ENCODE assay signal across 23 cellular contexts in the genomic region with DNA sequence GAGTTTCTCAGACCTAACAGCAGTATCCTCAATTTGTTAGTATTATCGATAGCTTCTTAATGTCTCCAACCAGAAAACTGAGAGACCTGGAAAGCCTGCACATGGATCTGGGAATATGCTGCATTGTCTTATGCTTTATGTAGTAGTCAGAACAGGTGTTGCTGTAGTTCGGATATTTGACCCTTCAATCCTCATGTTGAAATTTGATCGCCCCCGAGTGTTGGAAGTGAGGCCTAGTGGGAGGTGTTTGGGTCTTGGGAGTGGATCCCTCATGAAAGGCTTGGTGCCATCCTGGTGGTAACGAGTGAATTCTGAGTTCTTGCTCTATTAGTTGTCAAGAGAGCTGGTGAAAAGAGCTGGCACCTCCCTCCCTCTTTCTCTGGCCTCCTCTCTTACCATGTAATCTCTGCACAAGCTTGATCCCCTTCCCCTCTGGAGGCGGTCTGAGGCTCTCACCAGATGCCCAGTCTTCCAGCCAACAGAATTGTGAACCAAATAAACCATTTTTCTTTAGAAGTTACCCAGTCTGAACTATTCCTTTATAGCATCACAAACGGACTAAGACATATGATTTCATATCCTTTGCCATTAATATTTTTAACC.
"Had no signal": no experiment of that assay in that cellular context is flagged by ENCODE, and none has a peak within 500 bp of the region (broad histone marks: within the 10 kb centered on the region; RNA-seq: fewer than 3 reads in every experiment).

No MANE protein-coding gene starts in this region.

- H3K9me3 Mint-ChIP-seq: dendritic cell treated with granulocyte-macrophage colony-stimulating factor and Interleukin-4, amounts not matched to agents 40 ng/mL and 50 ng/mL, for 4 days; neural progenitor cell; stimulated activated memory B cell treated with anti-CD40 and anti-IgM and Interleukin-4, amounts not matched to agents 10 μg/mL and 1 μg/mL and 100 μg/mL, for 72 hours had no signal

- ATAC-seq: activated CD4-positive, CD25-positive, alpha-beta regulatory T cell treated with anti-CD3 and anti-CD28 coated beads, Interleukin-2, amount 50 U/mL, for 24 hours; activated CD8-positive, alpha-beta T cell treated with anti-CD3 and anti-CD28 coated beads, Interleukin-2, amount 10 ng/mL, durations not matched to agents 7 days and 5 days; heart left ventricle; left cardiac atrium; mucosa of descending colon; naive thymus-derived CD4-positive, alpha-beta T cell; stimulated activated memory B cell treated with anti-CD40 and anti-IgM and Interleukin-4, amounts not matched to agents 10 μg/mL and 1 μg/mL and 100 μg/mL, for 72 hours had no signal

- H3K27ac Mint-ChIP-seq: activated CD4-positive, alpha-beta T cell treated with anti-CD3 and anti-CD28 coated beads, Interleukin-2, amount 10 ng/mL, durations not matched to agents 7 days and 5 days; activated CD8-positive, alpha-beta T cell treated with anti-CD3 and anti-CD28 coated beads, Interleukin-2, amount 10 ng/mL, durations not matched to agents 7 days and 5 days; activated naive CD4-positive, alpha-beta T cell treated with anti-CD3 and anti-CD28 coated beads, Interleukin-2, amount 50 U/mL, for 24 hours; dendritic cell treated with granulocyte-macrophage colony-stimulating factor and Interleukin-4, amounts not matched to agents 40 ng/mL and 50 ng/mL, for 4 days; neural progenitor cell; stimulated activated memory B cell treated with anti-CD40 and anti-IgM and Interleukin-4, amounts not matched to agents 10 μg/mL and 1 μg/mL and 100 μg/mL, for 72 hours had no signal

- DNase-seq: activated CD4-positive, alpha-beta T cell treated with anti-CD3 and anti-CD28 coated beads, Interleukin-2, amount 10 ng/mL, durations not matched to agents 7 days and 5 days; activated CD8-positive, alpha-beta T cell treated with anti-CD3 and anti-CD28 coated beads, Interleukin-2, amount 10 ng/mL, durations not matched to agents 7 days and 5 days; activated gamma-delta T cell treated with Interleukin-2 at 50 U/mL for 16 hours; activated T-cell treated with anti-CD3 and anti-CD28 coated beads, Interleukin-2, amount 50 U/mL, for 1 hour; brain microvascular endothelial cell; caudate nucleus; effector CD4-positive, alpha-beta T cell; heart left ventricle; islet precursor cell; left cardiac atrium; mesenchymal stem cell; mucosa of descending colon; naive thymus-derived CD4-positive, alpha-beta T cell; retina; sigmoid colon; stimulated activated CD4-positive, alpha-beta T cell treated with anti-CD3 and anti-CD28 coated beads, Interleukin-15, amount 100 ng/mL, for 24 hours; transverse colon; uterus had no signal

- H3K4me3 Mint-ChIP-seq: activated CD4-positive, alpha-beta T cell treated with anti-CD3 and anti-CD28 coated beads, Interleukin-2, amount 10 ng/mL, durations not matched to agents 7 days and 5 days; activated CD8-positive, alpha-beta T cell treated with anti-CD3 and anti-CD28 coated beads, Interleukin-2, amount 10 ng/mL, durations not matched to agents 7 days and 5 days; activated naive CD4-positive, alpha-beta T cell treated with anti-CD3 and anti-CD28 coated beads, Interleukin-2, amount 50 U/mL, for 24 hours; dendritic cell treated with granulocyte-macrophage colony-stimulating factor and Interleukin-4, amounts not matched to agents 40 ng/mL and 50 ng/mL, for 4 days; naive thymus-derived CD4-positive, alpha-beta T cell; neural progenitor cell; stimulated activated memory B cell treated with anti-CD40 and anti-IgM and Interleukin-4, amounts not matched to agents 10 μg/mL and 1 μg/mL and 100 μg/mL, for 72 hours had no signal

- H3K36me3 Mint-ChIP-seq: neural progenitor cell; stimulated activated memory B cell treated with anti-CD40 and anti-IgM and Interleukin-4, amounts not matched to agents 10 μg/mL and 1 μg/mL and 100 μg/mL, for 72 hours had no signal

- H3K27me3 Mint-ChIP-seq: activated CD4-positive, alpha-beta T cell treated with anti-CD3 and anti-CD28 coated beads, Interleukin-2, amount 10 ng/mL, durations not matched to agents 7 days and 5 days; activated naive CD4-positive, alpha-beta T cell treated with anti-CD3 and anti-CD28 coated beads, Interleukin-2, amount 50 U/mL, for 24 hours; dendritic cell treated with granulocyte-macrophage colony-stimulating factor and Interleukin-4, amounts not matched to agents 40 ng/mL and 50 ng/mL, for 4 days; naive thymus-derived CD4-positive, alpha-beta T cell; stimulated activated memory B cell treated with anti-CD40 and anti-IgM and Interleukin-4, amounts not matched to agents 10 μg/mL and 1 μg/mL and 100 μg/mL, for 72 hours had no signal
